Comparison of ENCODE assay signal across 12 cellular contexts in the genomic region with DNA sequence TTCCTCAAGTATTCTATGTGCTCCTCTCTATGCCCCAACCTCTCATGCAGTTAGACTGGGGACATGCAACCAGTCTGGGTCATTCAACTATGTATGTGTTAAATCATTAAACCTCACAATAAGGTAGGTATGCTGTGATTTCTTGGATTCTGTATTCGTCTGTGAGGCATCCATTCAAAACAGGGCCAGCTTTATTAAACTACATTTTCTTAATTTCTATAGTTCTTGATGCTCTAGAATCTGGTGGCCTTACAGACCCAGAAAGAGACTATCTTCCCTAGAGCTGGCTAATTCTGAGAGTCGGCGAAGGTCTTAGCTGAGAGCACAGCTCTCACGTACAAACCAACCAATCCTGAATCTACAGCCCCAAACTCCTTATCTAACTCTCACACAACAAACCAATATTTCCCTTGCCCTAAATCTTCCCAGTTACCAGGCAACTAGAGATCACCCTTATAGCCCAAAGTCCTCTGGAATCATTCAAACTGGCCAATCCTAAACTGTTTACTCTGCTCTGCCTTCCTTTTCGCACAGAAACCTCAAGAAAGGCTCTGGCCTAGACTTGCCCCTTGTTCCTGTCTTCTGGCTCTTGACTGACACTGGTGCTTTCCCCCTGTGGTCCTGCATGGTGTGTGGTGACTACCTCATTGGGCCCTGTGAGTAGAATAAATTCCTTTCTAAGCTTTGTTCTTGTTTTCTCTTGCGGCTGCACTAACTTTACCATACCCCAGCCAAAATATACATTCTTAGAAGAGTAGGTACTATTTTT.
A peak's percentile ranks its signal among the peaks of the same experiment; 100 is the strongest.
DNase-seq lines count a peak whose midpoint lies in the region; ATAC-seq and TF ChIP-seq lines count a peak whose summit lies in the region.
"Had no signal": no experiment of that assay in that cellular context is flagged by ENCODE, and none has a peak within 500 bp of the region (broad histone marks: within the 10 kb centered on the region; RNA-seq: fewer than 3 reads in every experiment).

No MANE protein-coding gene starts in this region.

- ATAC-seq in GM18505 (IDR thresholded peaks at IDR 0.05; ENCODE audit: unreplicated experiment) (peak; percentile 67), GM21423 (IDR thresholded peaks at IDR 0.05; ENCODE audit: unreplicated experiment) (peak; percentile 85), HG03565 (IDR thresholded peaks at IDR 0.05; ENCODE audit: unreplicated experiment) (peak; percentile 65), foreskin keratinocyte (peak; percentile 30)

- TF ChIP-seq POLR2A in GM18505 (IDR thresholded peaks at IDR 0.05; ENCODE audit: borderline replicate concordance, extremely low read depth, insufficient read depth, insufficient read length), result no peak

- TF ChIP-seq CTCF in foreskin keratinocyte (conservative IDR thresholded peaks at IDR 0.05), result no peak

- no peaks in the 10 kb centered on the region for H3K27me3 ChIP-seq in foreskin keratinocyte
- H3K27me3 ChIP-seq: tibial artery had no signal

- no peak overlapping the region for H3K27ac ChIP-seq in foreskin keratinocyte
- H3K27ac ChIP-seq: epithelial cell of prostate, tibial artery had no signal

- DNase-seq in foreskin keratinocyte (peak; percentile 71 to 79), nucleus accumbens (lab: John Stamatoyannopoulos, UW) (no peak), HT-29 (ENCODE audit: low spot score) (no peak), hepatic stellate cell (ENCODE audit: low spot score) (no peak), ecto neural progenitor cell (ENCODE audit: low spot score) (no peak)
- DNase-seq: NCI-H774, posterior cingulate gyrus, tibial artery had no signal

- H3K4me1 ChIP-seq in foreskin keratinocyte, result no peaks in the 10 kb centered on the region
- H3K4me1 ChIP-seq: tibial artery had no signal

Comparison
In these comparisons a context has a peak if more than half of its experiments do, and no peak if none do; other contexts are left out.
1. ATAC-seq: peak in every context shown above with its lines; median percentile 85 in GM21423; 67 in GM18505; 65 in HG03565; 30 in foreskin keratinocyte.
2. DNase-seq: peak in foreskin keratinocyte (2 of 2); none in nucleus accumbens (0 of 56), HT-29 (single experiment), hepatic stellate cell (single experiment) and ecto neural progenitor cell (single experiment).